ENCODE assay signal across 1 cellular context in genomic region chr2:11498543-11499034, GRCh38.
A peak's percentile ranks its signal among the peaks of the same experiment; 100 is the strongest.
TF ChIP-seq lines count a peak whose summit lies in the region.

No MANE protein-coding gene starts in this region.

TF ChIP-seq in HepG2, 621 proteins besides CTCF, POLR2A, EP300 and RAD21 (continued from another document and continues in another):
- TF ChIP-seq ZNF792 (CRISPR knock-in tag; IDR thresholded peaks at IDR 0.05): peak; percentile 60; the same call in 1 of the 2 replicates
- TF ChIP-seq ERF (CRISPR knock-in tag; IDR thresholded peaks at IDR 0.05): no peak
- peak; percentile 18; the same call in 1 of the 2 replicates for TF ChIP-seq DMAP1 (CRISPR knock-in tag; IDR thresholded peaks at IDR 0.05)
- TF ChIP-seq NRL (CRISPR knock-in tag; IDR thresholded peaks at IDR 0.05; ENCODE audit: borderline replicate concordance): peak; percentile 80
- no peak; the same call in 1 of the 2 replicates for TF ChIP-seq ZNF143 (CRISPR knock-in tag; IDR thresholded peaks at IDR 0.05)
- TF ChIP-seq ZNF318 (CRISPR knock-in tag; IDR thresholded peaks at IDR 0.05): peak; percentile 91; the same call in 1 of the 2 replicates
- no peak for TF ChIP-seq ZNF672 (CRISPR knock-in tag; IDR thresholded peaks at IDR 0.05)
- TF ChIP-seq ZNF713 (CRISPR knock-in tag; IDR thresholded peaks at IDR 0.05): no peak
- 0 out of 2 replicates have a peak, but pooled peaks have one; percentile 54 for TF ChIP-seq ZNF749 (CRISPR knock-in tag; IDR thresholded peaks at IDR 0.05; ENCODE audit: borderline replicate concordance)
- TF ChIP-seq NR3C1 (CRISPR knock-in tag; IDR thresholded peaks at IDR 0.05): no peak
- TF ChIP-seq GATAD1 (CRISPR knock-in tag; IDR thresholded peaks at IDR 0.05): 0 out of 2 replicates have a peak, but pooled peaks have one; percentile 29
- TF ChIP-seq ARID2 (CRISPR knock-in tag; IDR thresholded peaks at IDR 0.05; ENCODE audit: borderline replicate concordance): no peak
- peak; percentile 98 for TF ChIP-seq AGO2 (optimal IDR thresholded peaks at IDR 0.05; ENCODE audit: low read depth, low read length)
- 0 out of 2 replicates have a peak, but pooled peaks have one; percentile 22 for TF ChIP-seq ZMYM4 (CRISPR knock-in tag; IDR thresholded peaks at IDR 0.05)
- TF ChIP-seq TCF7L2 (IDR thresholded peaks at IDR 0.05; ENCODE audit: low read depth, low read length): no peak
- TF ChIP-seq ZEB1 (IDR thresholded peaks at IDR 0.05; ENCODE audit: insufficient replicate concordance, low read depth): peak; percentile 37
- 0 out of 2 replicates have a peak, but pooled peaks have one; percentile 29 for TF ChIP-seq ZNF281 (CRISPR knock-in tag; IDR thresholded peaks at IDR 0.05; ENCODE audit: borderline replicate concordance)
- TF ChIP-seq BCL6 (CRISPR knock-in tag; IDR thresholded peaks at IDR 0.05): 0 out of 2 replicates have a peak, but pooled peaks have one; percentile 7
- peak; percentile 80 for TF ChIP-seq NFAT5 (CRISPR knock-in tag; IDR thresholded peaks at IDR 0.05)
- TF ChIP-seq ETV6 (CRISPR knock-in tag; conservative IDR thresholded peaks at IDR 0.05): no peak; the same call in 1 of the 2 replicates
- peak; percentile 70 for TF ChIP-seq HNRNPH1 (optimal IDR thresholded peaks at IDR 0.05; ENCODE audit: low read depth, low read length)
- TF ChIP-seq CENPBD1 (CRISPR knock-in tag; IDR thresholded peaks at IDR 0.05; ENCODE audit: borderline replicate concordance, low read depth): no peak
- TF ChIP-seq ELF1 (CRISPR knock-in tag; IDR thresholded peaks at IDR 0.05): no peak
- TF ChIP-seq ZNF121 (CRISPR knock-in tag; IDR thresholded peaks at IDR 0.05): no peak
- no peak; the same call in 1 of the 2 replicates for TF ChIP-seq MXD4 (CRISPR knock-in tag; IDR thresholded peaks at IDR 0.05)
- peak; percentile 54; the same call in 1 of the 2 replicates for TF ChIP-seq KDM5B (CRISPR knock-in tag; IDR thresholded peaks at IDR 0.05; ENCODE audit: borderline replicate concordance)
- TF ChIP-seq PPARG (CRISPR knock-in tag; conservative IDR thresholded peaks at IDR 0.05): no peak
- no peak for TF ChIP-seq ZNF800 (CRISPR knock-in tag; IDR thresholded peaks at IDR 0.05)
- TF ChIP-seq HNF1A (IDR thresholded peaks at IDR 0.05; ENCODE audit: low read depth): no peak
- TF ChIP-seq HNF1A (CRISPR knock-in tag; IDR thresholded peaks at IDR 0.05; ENCODE audit: borderline replicate concordance): peak; percentile 27; the same call in 1 of the 2 replicates
- TF ChIP-seq ZNF784 (CRISPR knock-in tag; IDR thresholded peaks at IDR 0.05; ENCODE audit: borderline replicate concordance): no peak
- TF ChIP-seq ZNF234 (CRISPR knock-in tag; conservative IDR thresholded peaks at IDR 0.05): peak; percentile 87; the same call in 1 of the 2 replicates
- no peak for TF ChIP-seq ISL2 (CRISPR knock-in tag; IDR thresholded peaks at IDR 0.05)
- peak; percentile 92 for TF ChIP-seq POLR2G (IDR thresholded peaks at IDR 0.05; ENCODE audit: low read depth, low read length)
